In genomic region chr11:6438979-6439571, GRCh38 we compare ENCODE assay signal across 8 cellular contexts. TPM values are rescaled to one million over a fixed set of nuclear protein-coding genes. Genes with fewer than 3 reads are reported as not detected.
DNase-seq lines count a peak whose midpoint lies in the region; ATAC-seq and TF ChIP-seq lines count a peak whose summit lies in the region.

No MANE protein-coding gene starts in this region.

- POLR2A ChIA-PET in activated naive CD8-positive, alpha-beta T cell treated with anti-CD3 and anti-CD28 coated beads, Interleukin-2, amount 10 ng/mL, durations not matched to agents 7 days and 5 days (lab: Charles Lee) = interaction anchor here (0.5 to 3.0 kb wide), 3 partner anchors 8 to 61 kb away, joined by 3 to 16 read pairs (median 12); no protein-coding TSS in a partner anchor

- no peaks in the 10 kb centered on the region for H3K36me3 Mint-ChIP-seq in HFFc6 (ENCODE audit: low read depth)
- H3K36me3 Mint-ChIP-seq in activated naive CD8-positive, alpha-beta T cell treated with anti-CD3 and anti-CD28 coated beads, Interleukin-2, amount 10 ng/mL, durations not matched to agents 7 days and 5 days = no peaks in the 10 kb centered on the region

- H3K9me3 ChIP-seq in cardiac muscle cell (ENCODE audit: low read depth) = no peaks in the 10 kb centered on the region

- no peak overlapping the region for H3K27ac ChIP-seq in cardiac muscle cell

- no peaks in the 10 kb centered on the region for H3K4me1 Mint-ChIP-seq in HFFc6 (ENCODE audit: low read depth)
- H3K4me1 Mint-ChIP-seq in activated naive CD8-positive, alpha-beta T cell treated with anti-CD3 and anti-CD28 coated beads, Interleukin-2, amount 10 ng/mL, durations not matched to agents 7 days and 5 days = peaks cover 4% of the 10 kb centered on the region

- TF ChIP-seq CTCF in HFFc6 (IDR thresholded peaks at IDR 0.05) (peak; percentile 84), cardiac muscle cell (IDR thresholded peaks at IDR 0.05; ENCODE audit: low read depth, low read length) (peak; percentile 84)

- H3K4me3 Mint-ChIP-seq in HFFc6 = no peak overlapping the region
- H3K4me3 Mint-ChIP-seq in activated naive CD8-positive, alpha-beta T cell treated with anti-CD3 and anti-CD28 coated beads, Interleukin-2, amount 10 ng/mL, durations not matched to agents 7 days and 5 days = no peak overlapping the region

- H3K4me3 ChIP-seq in cardiac muscle cell = no peak overlapping the region

- no peaks in the 10 kb centered on the region; the same call in none of the 2 replicates for H3K27me3 Mint-ChIP-seq in HFFc6 (ENCODE audit: insufficient read depth)
- no peaks in the 10 kb centered on the region for H3K27me3 Mint-ChIP-seq in activated naive CD8-positive, alpha-beta T cell treated with anti-CD3 and anti-CD28 coated beads, Interleukin-2, amount 10 ng/mL, durations not matched to agents 7 days and 5 days

- peak; percentile 28 for ATAC-seq in activated naive CD8-positive, alpha-beta T cell treated with anti-CD3 and anti-CD28 coated beads, Interleukin-2, amount 10 ng/mL, durations not matched to agents 7 days and 5 days (ENCODE audit: low read depth)
- ATAC-seq in HG03280 (IDR thresholded peaks at IDR 0.05; ENCODE audit: unreplicated experiment) (no peak), HG03175 (IDR thresholded peaks at IDR 0.05; ENCODE audit: unreplicated experiment) (no peak)

- H3K4me1 ChIP-seq in cardiac muscle cell (ENCODE audit: low read depth) = peaks cover 15% of the 10 kb centered on the region

- H3K27ac Mint-ChIP-seq in HFFc6 = no peak overlapping the region
- no peak overlapping the region for H3K27ac Mint-ChIP-seq in activated naive CD8-positive, alpha-beta T cell treated with anti-CD3 and anti-CD28 coated beads, Interleukin-2, amount 10 ng/mL, durations not matched to agents 7 days and 5 days

- DNase-seq in COR-L47 (lab: John Stamatoyannopoulos, UW) = peak; percentile 39
- DNase-seq in HFFc6 = peak; percentile 55
- DNase-seq in NOMO-1 treated with DMSO at 0.1 percent for 48 hours (lab: John Stamatoyannopoulos, UW; ENCODE audit: unreplicated experiment) = peak; percentile 64
- no peak for DNase-seq in activated naive CD8-positive, alpha-beta T cell treated with anti-CD3 and anti-CD28 coated beads, Interleukin-2, amount 10 ng/mL, durations not matched to agents 7 days and 5 days
- DNase-seq in cardiac muscle cell (ENCODE audit: low read depth in 1 of 2, low spot score in 1 of 2) = peak; percentile 68 to 69
- DNase-seq in putamen (ENCODE audit: low spot score) = peak; percentile 59

- H3K36me3 ChIP-seq in cardiac muscle cell = no peaks in the 10 kb centered on the region

- H3K27me3 ChIP-seq in cardiac muscle cell = no peaks in the 10 kb centered on the region

- H3K9me3 Mint-ChIP-seq in HFFc6 = no peaks in the 10 kb centered on the region
- H3K9me3 Mint-ChIP-seq in activated naive CD8-positive, alpha-beta T cell treated with anti-CD3 and anti-CD28 coated beads, Interleukin-2, amount 10 ng/mL, durations not matched to agents 7 days and 5 days = no peaks in the 10 kb centered on the region

RNA-seq across cellular contexts. Expression of gene HPX, which starts 1.7 kb away (rescaled TPM):
- under 1 TPM; 0.29 to 0.76 (median 0.55) TPM for total RNA-seq in HFFc6 (2021; fragmentation: NEBNext Ultra II Directional; extraction: Animal tissue kit (Norgen Biotek cat#: 25700))
- total RNA-seq in activated naive CD8-positive, alpha-beta T cell treated with anti-CD3 and anti-CD28 coated beads, Interleukin-2, amount 10 ng/mL, durations not matched to agents 7 days and 5 days = 1 to 10 TPM in 1 of 2 experiments, under 1 TPM in 1; 0.58 to 1.3 TPM
- total RNA-seq in cardiac muscle cell = 0.95 TPM in 1 of 2 replicates, not detected in the other
- polyA plus RNA-seq in cardiac muscle cell = 0.73 and 2.3 TPM in 2 replicates

RNA-seq across cellular contexts. Expression of gene APBB1, which starts 20.2 kb away (rescaled TPM):
- 10 to 100 TPM; 32.3 to 38.7 (median 35.4) TPM for total RNA-seq in HFFc6 (2021; fragmentation: NEBNext Ultra II Directional; extraction: Animal tissue kit (Norgen Biotek cat#: 25700))
- 10 to 100 TPM; 64.0 to 69.2 TPM for total RNA-seq in activated naive CD8-positive, alpha-beta T cell treated with anti-CD3 and anti-CD28 coated beads, Interleukin-2, amount 10 ng/mL, durations not matched to agents 7 days and 5 days
- 159 and 188 TPM in 2 replicates for total RNA-seq in cardiac muscle cell
- 193 and 201 TPM in 2 replicates for polyA plus RNA-seq in cardiac muscle cell

RNA-seq across cellular contexts. Expression of gene TRIM3, which starts 34.7 kb away (rescaled TPM):
- total RNA-seq in HFFc6 (2021; fragmentation: NEBNext Ultra II Directional; extraction: Animal tissue kit (Norgen Biotek cat#: 25700)) = 10 to 100 TPM; 14.3 to 19.1 (median 17.4) TPM
- total RNA-seq in activated naive CD8-positive, alpha-beta T cell treated with anti-CD3 and anti-CD28 coated beads, Interleukin-2, amount 10 ng/mL, durations not matched to agents 7 days and 5 days = 10 to 100 TPM; 11.8 to 11.9 TPM
- 25.3 and 27.5 TPM in 2 replicates for total RNA-seq in cardiac muscle cell
- 21.5 and 21.9 TPM in 2 replicates for polyA plus RNA-seq in cardiac muscle cell

RNA-seq across cellular contexts. Expression of gene ARFIP2, which starts 42.1 kb away (rescaled TPM):
- total RNA-seq in HFFc6 (2021; fragmentation: NEBNext Ultra II Directional; extraction: Animal tissue kit (Norgen Biotek cat#: 25700)) = 10 to 100 TPM; 60.9 to 72.4 (median 67.7) TPM
- total RNA-seq in activated naive CD8-positive, alpha-beta T cell treated with anti-CD3 and anti-CD28 coated beads, Interleukin-2, amount 10 ng/mL, durations not matched to agents 7 days and 5 days = 10 to 100 TPM; 44.3 to 44.6 TPM
- total RNA-seq in cardiac muscle cell = 52.7 and 56.7 TPM in 2 replicates
- polyA plus RNA-seq in cardiac muscle cell = 60.1 and 68.9 TPM in 2 replicates

RNA-seq across cellular contexts. Expression of gene TIMM10B, which starts 42.2 kb away (rescaled TPM):
- 10 to 100 TPM; 29.0 to 39.3 (median 31.0) TPM for total RNA-seq in HFFc6 (2021; fragmentation: NEBNext Ultra II Directional; extraction: Animal tissue kit (Norgen Biotek cat#: 25700))
- 10 to 100 TPM; 41.3 to 47.0 TPM for total RNA-seq in activated naive CD8-positive, alpha-beta T cell treated with anti-CD3 and anti-CD28 coated beads, Interleukin-2, amount 10 ng/mL, durations not matched to agents 7 days and 5 days
- 33.7 and 62.0 TPM in 2 replicates for total RNA-seq in cardiac muscle cell
- 39.0 and 46.2 TPM in 2 replicates for polyA plus RNA-seq in cardiac muscle cell
